Comparison of ENCODE assay signal across 9 cellular contexts in the genomic region with DNA sequence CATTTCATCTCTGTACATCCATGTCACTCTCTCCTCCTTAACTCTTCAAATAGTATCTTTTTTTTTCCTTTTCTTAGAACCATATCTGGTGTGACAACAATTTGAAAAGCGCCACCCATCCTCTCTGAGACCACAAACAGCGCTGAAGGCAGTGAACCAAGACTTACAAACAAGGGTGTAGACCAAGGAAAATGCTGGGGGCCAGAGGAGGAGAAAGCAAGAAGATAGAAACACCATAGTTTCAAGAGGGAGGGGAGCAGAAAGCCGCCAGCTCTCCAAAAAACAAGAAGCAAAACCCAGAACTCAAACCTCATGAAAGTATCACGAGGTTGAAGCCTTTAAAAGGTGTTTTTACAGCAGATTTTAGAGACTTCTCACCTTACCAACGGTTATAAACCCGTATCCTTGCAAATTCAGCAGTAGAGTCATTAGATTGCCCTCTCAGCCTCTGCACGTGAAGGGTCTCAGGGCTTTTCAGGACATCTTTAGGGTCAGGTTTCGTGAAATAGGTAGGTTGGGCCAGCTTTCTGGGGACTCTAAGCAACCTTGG. TPM values are rescaled to one million over a fixed set of nuclear protein-coding genes. Genes with fewer than 3 reads are reported as not detected.
DNase-seq lines count a peak whose midpoint lies in the region; ATAC-seq and TF ChIP-seq lines count a peak whose summit lies in the region.
"Had no signal": no experiment of that assay in that cellular context is flagged by ENCODE, and none has a peak within 500 bp of the region (broad histone marks: within the 10 kb centered on the region; RNA-seq: fewer than 3 reads in every experiment).

No MANE protein-coding gene starts in this region.

- DNase-seq in GM10266 (ENCODE audit: extremely low spot score) (peak; percentile 63), NCI-H2029 (lab: John Stamatoyannopoulos, UW) (no peak), prostate gland (ENCODE audit: low spot score) (no peak), Ammon's horn (ENCODE audit: low spot score) (no peak), smooth muscle cell (lab: John Stamatoyannopoulos, UW; ENCODE audit: unreplicated experiment) (no peak)
- peak; percentile 28 for DNase-seq in activated gamma-delta T cell treated with anti-CD3 and anti-CD28 coated beads, Interleukin-2, amount 50 U/mL, for 16 hours (ENCODE audit: low read depth)
- DNase-seq: stimulated activated CD4-positive, alpha-beta T cell treated with anti-CD3 and anti-CD28 coated beads, Interleukin-4, amount 100 ng/mL, for 4 hours had no signal

- H3K27ac ChIP-seq in prostate gland = no peak overlapping the region
- H3K27ac ChIP-seq in smooth muscle cell (ENCODE audit: low read depth) = no peak overlapping the region

- no peaks in the 10 kb centered on the region for H3K79me2 ChIP-seq in smooth muscle cell (ENCODE audit: low read depth)

- peaks cover 2% of the 10 kb centered on the region for H3K27me3 ChIP-seq in prostate gland (replicated peaks; ENCODE audit: insufficient read depth)
- H3K27me3 ChIP-seq in smooth muscle cell (ENCODE audit: low read depth) = no peaks in the 10 kb centered on the region

- no peak for TF ChIP-seq CTCF in GM10266 (IDR thresholded peaks at IDR 0.05; ENCODE audit: control insufficient read depth, insufficient read depth, low read depth, missing control alignments)
- TF ChIP-seq CTCF in prostate gland (IDR thresholded peaks at IDR 0.05) = no peak
- no peak for TF ChIP-seq CTCF in smooth muscle cell (IDR thresholded peaks at IDR 0.05; ENCODE audit: borderline replicate concordance, insufficient read depth, poor library complexity, severe bottlenecking)

- H3K4me2 ChIP-seq in smooth muscle cell = no peak overlapping the region

- H2AFZ ChIP-seq in smooth muscle cell (ENCODE audit: low read depth) = no peak overlapping the region

- intact Hi-C loops in prostate gland (cut with DNase I) = no loop called here

- H3K4me1 ChIP-seq in prostate gland (replicated peaks) (no peaks in the 10 kb centered on the region), smooth muscle cell (ENCODE audit: low read depth) (no peaks in the 10 kb centered on the region)

- no peaks in the 10 kb centered on the region for H4K20me1 ChIP-seq in smooth muscle cell (ENCODE audit: low read depth)

- no peaks in the 10 kb centered on the region for H3F3A ChIP-seq in smooth muscle cell (ENCODE audit: low read depth)

- no peaks in the 10 kb centered on the region for H3K9me3 ChIP-seq in prostate gland
- no peaks in the 10 kb centered on the region for H3K9me3 ChIP-seq in smooth muscle cell (replicated peaks; ENCODE audit: low read depth)

- H3K36me3 ChIP-seq in prostate gland = no peaks in the 10 kb centered on the region
- H3K36me3 ChIP-seq in smooth muscle cell (ENCODE audit: low read depth) = no peaks in the 10 kb centered on the region

- no peak overlapping the region for H3K9ac ChIP-seq in smooth muscle cell (ENCODE audit: low read depth)

- WGBS in prostate gland = 79% methylated on average over 8 of the region's 8 CpGs
- WGBS in smooth muscle cell (ENCODE audit: low lambda C conversion rate) = 84% methylated on average over 8 of the region's 8 CpGs

- H3K4me3 ChIP-seq in prostate gland (no peak overlapping the region), smooth muscle cell (no peak overlapping the region)

- ATAC-seq in GM19467 (IDR thresholded peaks at IDR 0.05; ENCODE audit: unreplicated experiment) = peak; percentile 85
- peak; percentile 95 for ATAC-seq in HG03432 (IDR thresholded peaks at IDR 0.05; ENCODE audit: unreplicated experiment)

- TF ChIP-seq POLR2A in prostate gland (IDR thresholded peaks at IDR 0.05) = no peak

RNA-seq across cellular contexts. Expression of a gene that starts 13.3 kb away (rescaled TPM):
- total RNA-seq in prostate gland = 10 to 100 TPM; 16.1 to 23.7 TPM
- 5.6 and 6.6 TPM in 2 replicates for total RNA-seq in smooth muscle cell
- polyA plus RNA-seq in smooth muscle cell = 2.3 and 7.6 TPM in 2 replicates

Comparison
In these comparisons a context has a peak if more than half of its experiments do, and no peak if none do; other contexts are left out.
1. DNase-seq: peak in GM10266 (single experiment) and activated gamma-delta T cell treated with anti-CD3 and anti-CD28 coated beads, Interleukin-2, amount 50 U/mL, for 16 hours (single experiment); none in NCI-H2029 (single experiment), prostate gland (single experiment), Ammon's horn (single experiment) and smooth muscle cell (single experiment).